14 cellular contexts compared by ENCODE assay signal in the genomic region with DNA sequence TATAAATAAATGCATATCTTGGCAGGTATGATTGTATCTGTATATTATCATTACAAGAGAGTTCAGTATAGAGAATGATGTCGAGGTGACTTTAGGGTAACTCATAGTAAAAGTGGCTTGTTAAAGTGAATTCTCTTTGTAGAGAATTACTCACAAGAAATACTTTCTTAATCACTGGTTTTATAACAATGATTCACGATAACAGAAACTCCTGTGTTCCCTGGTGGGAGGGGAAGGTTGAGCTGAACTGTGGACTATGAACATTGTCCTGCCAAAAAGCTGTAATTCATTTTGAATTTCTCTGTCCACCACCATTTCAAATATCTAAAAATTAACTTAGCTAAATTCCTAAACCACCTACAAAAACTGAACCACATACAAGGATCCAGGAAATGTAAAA. TPM values are rescaled to one million over a fixed set of nuclear protein-coding genes. Genes with fewer than 3 reads are reported as not detected.
DNase-seq lines count a peak whose midpoint lies in the region; ATAC-seq, FAIRE-seq and TF ChIP-seq lines count a peak whose summit lies in the region.
"Had no signal": no experiment of that assay in that cellular context is flagged by ENCODE, and none has a peak within 500 bp of the region (broad histone marks: within the 10 kb centered on the region; RNA-seq: fewer than 3 reads in every experiment).

No MANE protein-coding gene starts in this region.

- TF ChIP-seq CTCF in body of pancreas (IDR thresholded peaks at IDR 0.05) (no peak), right lobe of liver (IDR thresholded peaks at IDR 0.05) (no peak)

- FAIRE-seq in H54 (lab: Jason Lieb, UNC), result peak; percentile 88
- FAIRE-seq: H1 had no signal

- H3K9me3 ChIP-seq in body of pancreas (no peaks in the 10 kb centered on the region), right lobe of liver (no peaks in the 10 kb centered on the region)

- H3K4me3 ChIP-seq in body of pancreas (no peak overlapping the region), right lobe of liver (no peak overlapping the region)

- intact Hi-C loops in body of pancreas (cut with DNase I) (no loop called here), right lobe of liver (cut with DNase I) (no loop called here), left cardiac atrium (cut with DNase I) (no loop called here)

- WGBS in body of pancreas, 2 donors, result 53 to 72% methylated on average over 2 of the region's 2 CpGs
- WGBS in right lobe of liver (ENCODE audit: insufficient coverage, low coverage, low lambda C conversion rate, missing lambda C conversion rate), result 61% methylated on average over 2 of the region's 2 CpGs

- H3K27ac ChIP-seq in body of pancreas (peak overlapping the region in 2 of 4 donors; percentile 30 to 60), right lobe of liver (peak overlapping the region; percentile 53 to 89 (median 75))

- TF ChIP-seq POLR2A in H54 (IDR thresholded peaks at IDR 0.05; ENCODE audit: low read depth, low read length) (no peak), body of pancreas (IDR thresholded peaks at IDR 0.05) (no peak), right lobe of liver (IDR thresholded peaks at IDR 0.05) (no peak)

- H3K36me3 ChIP-seq in body of pancreas (replicated peaks in 1 of 2; ENCODE audit: insufficient read depth in 1 of 2, low read depth in 2 of 2) (peaks cover 0 to 1% of the 10 kb centered on the region in 2 donors), right lobe of liver (peaks cover 0 to 33% (median 13%) of the 10 kb centered on the region in 4 donors)

- peak; percentile 52 for ATAC-seq in body of pancreas
- ATAC-seq in right lobe of liver, result peak; percentile 79 to 89 (median 84)
- ATAC-seq in left cardiac atrium, result no peak
- no peak for ATAC-seq in GM21576 (IDR thresholded peaks at IDR 0.05; ENCODE audit: unreplicated experiment)

- H3K4me1 ChIP-seq in body of pancreas, result no peaks in the 10 kb centered on the region
- peaks cover 0 to 25% (median 0%) of the 10 kb centered on the region in 4 donors for H3K4me1 ChIP-seq in right lobe of liver

- peak; percentile 56 for DNase-seq in AG08395 (ENCODE audit: low spot score)
- DNase-seq in H54 (ENCODE audit: insufficient read length, low spot score), result peak; percentile 22
- DNase-seq in body of pancreas, result no peak
- DNase-seq in right lobe of liver, result no peak
- DNase-seq in NCI-H1048 (lab: John Stamatoyannopoulos, UW), result no peak
- DNase-seq in NCI-H748 (lab: John Stamatoyannopoulos, UW; ENCODE audit: unreplicated experiment), result no peak
- no peak for DNase-seq in left cardiac atrium
- DNase-seq: activated gamma-delta T cell treated with Interleukin-2 at 50 U/mL for 16 hours; CD4-positive, CD25-positive, alpha-beta regulatory T cell; islet precursor cell; NCI-H1694; nephron progenitor cell had no signal

- H3K27me3 ChIP-seq in body of pancreas (no peaks in the 10 kb centered on the region), right lobe of liver (no peaks in the 10 kb centered on the region)

RNA-seq across cellular contexts. Expression of a gene that starts 7.7 kb away (rescaled TPM):
- total RNA-seq in body of pancreas, result 1 to 10 TPM; 4.6 to 8.0 TPM
- 10 to 100 TPM; 26.5 to 31.8 (median 27.7) TPM for total RNA-seq in right lobe of liver
- 10 to 100 TPM; 15.2 TPM for total RNA-seq in left cardiac atrium

RNA-seq across cellular contexts. Expression of a gene that starts 8.1 kb away (rescaled TPM):
- 10 to 100 TPM in 1 of 2 donors, 1 to 10 TPM in 1; 4.6 to 12.7 TPM for total RNA-seq in body of pancreas
- 10 to 100 TPM in 2 of 6 experiments, 1 to 10 TPM in 4; 5.0 to 12.1 (median 9.3) TPM for total RNA-seq in right lobe of liver
- total RNA-seq in left cardiac atrium, result 10 to 100 TPM; 13.1 to 14.0 TPM

RNA-seq across cellular contexts. Expression of a gene that starts 24.7 kb away (rescaled TPM):
- total RNA-seq in body of pancreas (1 to 10 TPM; 1.3 to 1.8 TPM), right lobe of liver (1 to 10 TPM; 2.2 to 3.0 (median 2.7) TPM), left cardiac atrium (1 to 10 TPM; 1.6 to 1.9 TPM)

Comparison
In these comparisons a context has a peak if more than half of its experiments do, and no peak if none do; other contexts are left out.
1. DNase-seq: peak in AG08395 (single experiment) and H54 (single experiment); none in body of pancreas (0 of 4), right lobe of liver (0 of 3), NCI-H1048 (single experiment), NCI-H748 (single experiment) and left cardiac atrium (single experiment).
2. ATAC-seq: peak in body of pancreas (single experiment) and right lobe of liver (4 of 4); none in left cardiac atrium (0 of 2) and GM21576 (single experiment).